Comparison of ENCODE assay signal across 8 cellular contexts in genomic region chr5:4700082-4700481, GRCh38.
DNase-seq lines count a peak whose midpoint lies in the region; ATAC-seq and TF ChIP-seq lines count a peak whose summit lies in the region.
"Had no signal": no experiment of that assay in that cellular context is flagged by ENCODE, and none has a peak within 500 bp of the region (broad histone marks: within the 10 kb centered on the region; RNA-seq: fewer than 3 reads in every experiment).

No MANE protein-coding gene starts in this region.

- ATAC-seq in HG02884 (IDR thresholded peaks at IDR 0.05; ENCODE audit: unreplicated experiment) (no peak), GM21619 (IDR thresholded peaks at IDR 0.05; ENCODE audit: unreplicated experiment) (no peak)
- ATAC-seq: mucosa of descending colon had no signal

- H3K27ac ChIP-seq in VCaP = no peak overlapping the region

- TF ChIP-seq CTCF in GM12865 (IDR thresholded peaks at IDR 0.05; ENCODE audit: insufficient read depth, low read depth, low read length, missing control alignments) = no peak
- TF ChIP-seq CTCF in VCaP (conservative IDR thresholded peaks at IDR 0.05) = peak; percentile 72

- DNase-seq in GM12865 (ENCODE audit: low read depth) (peak; percentile 1), NCI-H1694 (lab: John Stamatoyannopoulos, UW) (peak; percentile 13), kidney glomerular epithelial cell (lab: John Stamatoyannopoulos, UW) (peak; percentile 88), epidermal melanocyte (ENCODE audit: insufficient read length, low spot score) (no peak)

- no peak overlapping the region for H3K4me3 ChIP-seq in GM12865 (ENCODE audit: low read depth, low read length)
- H3K4me3 ChIP-seq: mucosa of descending colon had no signal
